In the genomic region with DNA sequence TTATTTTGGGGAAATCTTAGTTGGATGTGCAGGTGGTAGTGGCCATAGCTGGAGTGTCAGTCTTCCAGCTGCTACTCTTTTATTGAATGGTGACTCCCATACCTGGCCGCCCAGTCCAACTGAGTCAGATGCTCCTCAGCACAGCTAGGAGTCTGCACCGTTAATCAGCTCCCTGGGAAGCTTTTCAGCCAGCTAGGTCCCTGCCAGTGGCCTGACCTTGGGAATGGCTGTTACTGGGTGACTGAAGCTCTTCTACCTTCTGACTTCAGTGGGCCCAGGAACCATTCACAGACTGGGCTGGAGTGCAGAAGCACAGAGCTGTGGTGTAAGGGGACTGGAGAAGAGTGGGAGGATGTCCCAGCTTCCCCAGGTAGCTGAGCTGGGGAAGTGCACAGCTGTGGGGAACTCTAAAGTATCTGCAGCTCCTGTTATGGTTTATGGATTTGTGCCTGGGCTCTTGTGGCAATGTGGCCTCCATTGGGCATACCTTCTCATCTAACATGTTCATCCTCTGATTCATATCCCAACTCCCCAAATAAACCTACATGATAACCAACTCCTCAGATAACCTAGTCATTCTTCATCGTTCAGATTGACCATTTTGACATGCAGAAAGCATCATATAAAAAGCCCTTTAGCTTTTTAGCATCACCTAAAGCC, we compare ENCODE assay signal across 15 cellular contexts.
"Had no signal": no experiment of that assay in that cellular context is flagged by ENCODE, and none has a peak within 500 bp of the region (broad histone marks: within the 10 kb centered on the region; RNA-seq: fewer than 3 reads in every experiment).

No MANE protein-coding gene starts in this region.

- ATAC-seq: activated T-cell treated with anti-CD3 and anti-CD28 coated beads, Interleukin-2, amount 50 U/mL, for 4 hours; left cardiac atrium; T-cell had no signal

- H3K27ac ChIP-seq: esophagus muscularis mucosa, SK-N-MC, tibial nerve had no signal

- H3K9me3 ChIP-seq: breast epithelium, esophagus muscularis mucosa, tibial nerve had no signal

- DNase-seq: activated CD4-positive, alpha-beta T cell treated with anti-CD3 and anti-CD28 coated beads, Interleukin-2, amount 10 ng/mL, durations not matched to agents 24 days and 14 days; activated naive CD4-positive, alpha-beta T cell; activated T-cell treated with anti-CD3 and anti-CD28 coated beads, Interleukin-2, amount 50 U/mL, for 4 hours; anterior cingulate cortex; dorsolateral prefrontal cortex; immature natural killer cell; T-cell had no signal

- FAIRE-seq: endometrium had no signal

- H3K4me3 ChIP-seq: dorsolateral prefrontal cortex, esophagus muscularis mucosa, lung, SK-N-MC, tibial nerve had no signal

- H3K27me3 Mint-ChIP-seq: activated CD4-positive, alpha-beta T cell treated with anti-CD3 and anti-CD28 coated beads, Interleukin-2, amount 10 ng/mL, durations not matched to agents 24 days and 14 days; T-cell had no signal

- H3K9me3 Mint-ChIP-seq: activated CD4-positive, alpha-beta T cell treated with anti-CD3 and anti-CD28 coated beads, Interleukin-2, amount 10 ng/mL, durations not matched to agents 24 days and 14 days; activated T-cell treated with anti-CD3 and anti-CD28 coated beads, Interleukin-2, amount 50 U/mL, for 4 hours; immature natural killer cell; nephron; T-cell had no signal

- H3K4me1 ChIP-seq: breast epithelium had no signal

- H3K4me3 Mint-ChIP-seq: activated CD4-positive, alpha-beta T cell treated with anti-CD3 and anti-CD28 coated beads, Interleukin-2, amount 10 ng/mL, durations not matched to agents 24 days and 14 days; activated T-cell treated with anti-CD3 and anti-CD28 coated beads, Interleukin-2, amount 50 U/mL, for 4 hours; nephron; T-cell had no signal

- H3K27me3 ChIP-seq: breast epithelium, dorsolateral prefrontal cortex, esophagus muscularis mucosa, tibial nerve had no signal

- H3K27ac Mint-ChIP-seq: nephron had no signal
